10 cellular contexts compared by ENCODE assay signal in the genomic region with DNA sequence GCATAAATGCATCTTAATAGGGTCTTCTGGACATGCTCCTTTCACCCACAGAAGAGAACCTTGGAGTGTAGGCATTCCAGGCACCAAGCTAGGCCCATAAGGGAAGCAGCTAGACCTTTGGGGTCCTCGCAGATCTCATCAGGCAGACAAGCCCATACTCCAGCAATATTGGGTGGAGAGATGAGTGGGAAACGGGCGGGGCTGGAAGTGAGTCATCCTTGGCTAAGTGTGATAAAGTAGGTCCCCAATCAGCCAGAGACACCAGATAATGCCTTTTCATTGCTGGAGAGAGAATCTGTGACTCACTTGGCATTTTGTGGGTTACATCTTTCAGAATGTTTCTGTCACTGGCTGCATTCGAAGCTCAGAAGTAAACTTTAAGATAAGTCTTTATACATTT.
DNase-seq lines count a peak whose midpoint lies in the region; ATAC-seq and TF ChIP-seq lines count a peak whose summit lies in the region.
"Had no signal": no experiment of that assay in that cellular context is flagged by ENCODE, and none has a peak within 500 bp of the region (broad histone marks: within the 10 kb centered on the region; RNA-seq: fewer than 3 reads in every experiment).

No MANE protein-coding gene starts in this region.

- CTCF ChIA-PET in activated CD8-positive, alpha-beta T cell treated with anti-CD3 and anti-CD28 coated beads for 36 hours (lab: Charles Lee): interaction anchor here (1.7 to 2.1 kb wide), 5 partner anchors 9 to 781 kb away, joined by 4 to 12 read pairs (median 5); no protein-coding TSS in a partner anchor

- no peaks in the 10 kb centered on the region for H3K9me3 ChIP-seq in spleen

- no peak overlapping the region for H3K4me3 Mint-ChIP-seq in activated CD8-positive, alpha-beta T cell treated with anti-CD3 and anti-CD28 coated beads for 36 hours
- H3K4me3 Mint-ChIP-seq: CD4-positive, CD25-positive, alpha-beta regulatory T cell had no signal

- DNase-seq in stimulated activated naive CD4-positive, alpha-beta T cell treated with Interleukin-2 at 50 U/mL for 16 hours (lab: John Stamatoyannopoulos, UW): peak; percentile 33
- DNase-seq in stimulated activated naive CD4-positive, alpha-beta T cell (lab: John Stamatoyannopoulos, UW): no peak
- DNase-seq in activated CD8-positive, alpha-beta T cell treated with anti-CD3 and anti-CD28 coated beads for 36 hours: peak; percentile 83
- DNase-seq in foreskin melanocyte (peak; percentile 24), spleen (no peak), NCI-H1092 treated with DMSO at 0.1 percent for 48 hours (lab: John Stamatoyannopoulos, UW) (no peak)
- DNase-seq: trophoblast cell had no signal

- peak; percentile 98 for ATAC-seq in activated CD8-positive, alpha-beta T cell treated with anti-CD3 and anti-CD28 coated beads for 36 hours
- ATAC-seq in HG03354 (IDR thresholded peaks at IDR 0.05; ENCODE audit: poor library complexity, severe bottlenecking, unreplicated experiment): no peak
- no peak for ATAC-seq in HG02884 (IDR thresholded peaks at IDR 0.05; ENCODE audit: unreplicated experiment)

- no peaks in the 10 kb centered on the region for H3K4me1 ChIP-seq in spleen

- H3K27me3 Mint-ChIP-seq in activated CD8-positive, alpha-beta T cell treated with anti-CD3 and anti-CD28 coated beads for 36 hours: no peaks in the 10 kb centered on the region
- H3K27me3 Mint-ChIP-seq: CD4-positive, CD25-positive, alpha-beta regulatory T cell had no signal

- no peaks in the 10 kb centered on the region for H3K36me3 Mint-ChIP-seq in activated CD8-positive, alpha-beta T cell treated with anti-CD3 and anti-CD28 coated beads for 36 hours (ENCODE audit: low read depth)
- H3K36me3 Mint-ChIP-seq: CD4-positive, CD25-positive, alpha-beta regulatory T cell had no signal

- TF ChIP-seq POLR2A in spleen (IDR thresholded peaks at IDR 0.05): no peak

- H3K36me3 ChIP-seq in spleen: no peaks in the 10 kb centered on the region

- H3K27me3 ChIP-seq in spleen (replicated peaks in 1 of 7): peaks cover 0 to 25% (median 0%) of the 10 kb centered on the region in 7 donors

- peak overlapping the region; percentile 71 for H3K27ac Mint-ChIP-seq in activated CD8-positive, alpha-beta T cell treated with anti-CD3 and anti-CD28 coated beads for 36 hours
- H3K27ac Mint-ChIP-seq: CD4-positive, CD25-positive, alpha-beta regulatory T cell had no signal

- TF ChIP-seq CTCF in activated CD8-positive, alpha-beta T cell treated with anti-CD3 and anti-CD28 coated beads for 36 hours (IDR thresholded peaks at IDR 0.05): no peak
- TF ChIP-seq CTCF in spleen (IDR thresholded peaks at IDR 0.05 in 8 of 11, conservative IDR thresholded peaks at IDR 0.05 in 3 of 11): no peak

- POLR2A ChIA-PET in activated CD8-positive, alpha-beta T cell treated with anti-CD3 and anti-CD28 coated beads for 36 hours (lab: Charles Lee): no interaction called here

- H3K27ac ChIP-seq in spleen: no peak overlapping the region

- 48 to 72% (median 57%) methylated on average over 1 to 4 of the region's 4 CpGs for WGBS in spleen, 5 donors

- intact Hi-C loops in activated CD8-positive, alpha-beta T cell treated with anti-CD3 and anti-CD28 coated beads for 36 hours (cut with micrococcal nuclease): no loop called here
- intact Hi-C loops in spleen (cut with DNase I; ENCODE audit: low total_unique reads): loop anchor here (5.0 kb wide), 1 partner anchor 330 kb away; no protein-coding TSS in a partner anchor

- no peak overlapping the region for H3K4me3 ChIP-seq in spleen

- peaks cover 7% of the 10 kb centered on the region for H3K4me1 Mint-ChIP-seq in activated CD8-positive, alpha-beta T cell treated with anti-CD3 and anti-CD28 coated beads for 36 hours (ENCODE audit: low read depth)
- H3K4me1 Mint-ChIP-seq: CD4-positive, CD25-positive, alpha-beta regulatory T cell had no signal

- H3K9me3 Mint-ChIP-seq in activated CD8-positive, alpha-beta T cell treated with anti-CD3 and anti-CD28 coated beads for 36 hours: no peaks in the 10 kb centered on the region
- H3K9me3 Mint-ChIP-seq: CD4-positive, CD25-positive, alpha-beta regulatory T cell had no signal

Comparison
In these comparisons a context has a peak if more than half of its experiments do, and no peak if none do; other contexts are left out.
1. DNase-seq: peak in stimulated activated naive CD4-positive, alpha-beta T cell treated with Interleukin-2 at 50 U/mL for 16 hours (single experiment), activated CD8-positive, alpha-beta T cell treated with anti-CD3 and anti-CD28 coated beads for 36 hours (single experiment) and foreskin melanocyte (single experiment); none in stimulated activated naive CD4-positive, alpha-beta T cell (0 of 6), spleen (single experiment) and NCI-H1092 treated with DMSO at 0.1 percent for 48 hours (single experiment).